In genomic region chr12:77082021-77082420, GRCh38 we compare ENCODE assay signal across 18 cellular contexts. TPM values are rescaled to one million over a fixed set of nuclear protein-coding genes. Genes with fewer than 3 reads are reported as not detected.
A peak's percentile ranks its signal among the peaks of the same experiment; 100 is the strongest.
DNase-seq lines count a peak whose midpoint lies in the region; ATAC-seq, FAIRE-seq and TF ChIP-seq lines count a peak whose summit lies in the region.
"Had no signal": no experiment of that assay in that cellular context is flagged by ENCODE, and none has a peak within 500 bp of the region (broad histone marks: within the 10 kb centered on the region; RNA-seq: fewer than 3 reads in every experiment).

No MANE protein-coding gene starts in this region.

- FAIRE-seq in GM18507 (lab: Jason Lieb, UNC), result peak; percentile 24

- no peak overlapping the region for H2AK5ac ChIP-seq in mesenchymal stem cell (ENCODE audit: low read length, severe bottlenecking)

- intact Hi-C loops in left colon (cut with DNase I, micrococcal nuclease), result no loop called here

- H3K9ac ChIP-seq in mesenchymal stem cell (ENCODE audit: low read length), result no peak overlapping the region
- H3K9ac ChIP-seq: BLaER1 treated with 17β-estradiol and CSF1 and Interleukin-3, amounts not matched to agents 10 nM and 100 nM had no signal

- DNase-seq in GM18507 (ENCODE audit: extremely low spot score, insufficient read length, low read depth) (no peak), OCI-M1 (lab: John Stamatoyannopoulos, UW) (peak; percentile 3), mesenchymal stem cell (no peak), left colon (no peak), erythroblast (lab: John Stamatoyannopoulos, UW) (no peak), NCI-H748 treated with DMSO at 0.1 percent for 48 hours (lab: John Stamatoyannopoulos, UW) (no peak)
- DNase-seq: ACHN; CD4-positive, CD25-positive, alpha-beta regulatory T cell; DMS53; GF-D8; GOT3; H9; KG1 had no signal

- H3K4me3 ChIP-seq in mesenchymal stem cell (ENCODE audit: insufficient read depth in 1 of 2, low read depth in 1 of 2, low read length in 2 of 2), result no peak overlapping the region
- H3K4me3 ChIP-seq: BLaER1 treated with 17β-estradiol and CSF1 and Interleukin-3, amounts not matched to agents 10 nM and 100 nM had no signal

- H3K27ac ChIP-seq in mesenchymal stem cell (ENCODE audit: low read length, poor library complexity, severe bottlenecking), result no peak overlapping the region
- H3K27ac ChIP-seq: BLaER1 treated with 17β-estradiol and CSF1 and Interleukin-3, amounts not matched to agents 10 nM and 100 nM; HL-60 had no signal

- no peak overlapping the region for H3K23ac ChIP-seq in mesenchymal stem cell (ENCODE audit: low read length in 2 of 2)

- no peak overlapping the region for H3K4ac ChIP-seq in mesenchymal stem cell (ENCODE audit: low read depth in 1 of 2, low read length in 2 of 2)

- H3K18ac ChIP-seq in mesenchymal stem cell (ENCODE audit: low read depth in 1 of 2, low read length in 2 of 2), result no peak overlapping the region

- H3K27me3 ChIP-seq in mesenchymal stem cell (ENCODE audit: control insufficient read depth in 1 of 2, insufficient read depth in 1 of 2, low read length in 2 of 2), result no peaks in the 10 kb centered on the region
- H3K27me3 ChIP-seq: BLaER1 treated with 17β-estradiol and CSF1 and Interleukin-3, amounts not matched to agents 10 nM and 100 nM had no signal

- H3K9me3 ChIP-seq in mesenchymal stem cell (ENCODE audit: control insufficient read depth, low read length), result no peaks in the 10 kb centered on the region

- no peak overlapping the region for H2BK5ac ChIP-seq in mesenchymal stem cell (ENCODE audit: low read depth, low read length, poor library complexity, severe bottlenecking)

- H4K8ac ChIP-seq in mesenchymal stem cell (ENCODE audit: low read length), result peak overlapping the region; percentile 41

- H3K79me1 ChIP-seq in mesenchymal stem cell (replicated peaks; ENCODE audit: low read length, poor library complexity, severe bottlenecking), result no peaks in the 10 kb centered on the region

- ATAC-seq in GM21360 (IDR thresholded peaks at IDR 0.05; ENCODE audit: unreplicated experiment), result peak; percentile 38
- no peak for ATAC-seq in GM21825 (IDR thresholded peaks at IDR 0.05; ENCODE audit: unreplicated experiment)
- ATAC-seq in left colon, result no peak

- WGBS in mesenchymal stem cell, result 75% methylated on average over 1 of the region's 1 CpG

- no peak overlapping the region for H3K4me2 ChIP-seq in mesenchymal stem cell (ENCODE audit: low read length, poor library complexity, severe bottlenecking)
- H3K4me2 ChIP-seq: BLaER1 treated with 17β-estradiol and CSF1 and Interleukin-3, amounts not matched to agents 10 nM and 100 nM had no signal

- no peak overlapping the region for H2AFZ ChIP-seq in mesenchymal stem cell (ENCODE audit: low read depth, low read length)

- TF ChIP-seq POLR2A in erythroblast (IDR thresholded peaks at IDR 0.05; ENCODE audit: low read length), result no peak

- no peak overlapping the region for H2BK15ac ChIP-seq in mesenchymal stem cell (ENCODE audit: low read depth, poor library complexity, severe bottlenecking)

- H3K14ac ChIP-seq in mesenchymal stem cell (ENCODE audit: low read length in 2 of 2), result no peak overlapping the region

- H3K4me1 ChIP-seq in mesenchymal stem cell (ENCODE audit: control insufficient read depth, insufficient read depth, low read depth, low read length), result no peaks in the 10 kb centered on the region
- H3K4me1 ChIP-seq: BLaER1 treated with 17β-estradiol and CSF1 and Interleukin-3, amounts not matched to agents 10 nM and 100 nM had no signal

- no peak overlapping the region for H2BK120ac ChIP-seq in mesenchymal stem cell (ENCODE audit: low read depth, low read length)

- no peak overlapping the region for H4K91ac ChIP-seq in mesenchymal stem cell (ENCODE audit: low read length)

- no peak overlapping the region for H2BK12ac ChIP-seq in mesenchymal stem cell (ENCODE audit: low read length in 2 of 2)

- no peaks in the 10 kb centered on the region for H3K36me3 ChIP-seq in mesenchymal stem cell (ENCODE audit: control insufficient read depth in 1 of 2, insufficient read depth in 2 of 2, low read depth in 1 of 2, low read length in 2 of 2)
- H3K36me3 ChIP-seq: BLaER1 treated with 17β-estradiol and CSF1 and Interleukin-3, amounts not matched to agents 10 nM and 100 nM had no signal

RNA-seq across cellular contexts. Expression of gene E2F7, which starts 16.7 kb away (rescaled TPM):
- 6.2 TPM for polyA plus RNA-seq in mesenchymal stem cell (2013, experiment 1 of 2)
- 6.5 TPM for polyA plus RNA-seq in mesenchymal stem cell (2013, experiment 2 of 2)
- 1 to 10 TPM in 1 of 2 donors, under 1 TPM in 1; 0.95 to 3.3 TPM for total RNA-seq in left colon
- polyA plus RNA-seq: IgD-negative memory B cell had no signal
